21 cellular contexts compared by ENCODE assay signal in genomic region chr6:169986848-169987498, GRCh38.
"Had no signal": no experiment of that assay in that cellular context is flagged by ENCODE, and none has a peak within 500 bp of the region (broad histone marks: within the 10 kb centered on the region; RNA-seq: fewer than 3 reads in every experiment).

No MANE protein-coding gene starts in this region.

- H3K27ac Mint-ChIP-seq: dendritic cell treated with granulocyte-macrophage colony-stimulating factor and Interleukin-4, amounts not matched to agents 40 ng/mL and 50 ng/mL, for 4 days; endodermal cell; memory B cell; natural killer cell treated with Interleukin-12 subunit alpha and Interleukin-12 subunit beta and Interleukin-15 and Interleukin-18, amount 100 ng/mL, for 72 hours; neural progenitor cell; progenitor cell of endocrine pancreas; stimulated activated memory B cell treated with anti-CD40 and anti-IgM and Interleukin-4, amounts not matched to agents 10 μg/mL and 1 μg/mL and 100 μg/mL, for 72 hours; stimulated activated naive CD8-positive, alpha-beta T cell treated with anti-CD3 and anti-CD28 coated beads, Interleukin-15, Interleukin-2, amounts not matched to agents 100 ng/mL and 50 ng/mL, for 24 hours had no signal

- H3K9ac ChIP-seq: neural progenitor cell had no signal

- H3K27me3 Mint-ChIP-seq: dendritic cell treated with granulocyte-macrophage colony-stimulating factor and Interleukin-4, amounts not matched to agents 40 ng/mL and 50 ng/mL, for 4 days; stimulated activated naive CD8-positive, alpha-beta T cell treated with anti-CD3 and anti-CD28 coated beads, Interleukin-15, Interleukin-2, amounts not matched to agents 100 ng/mL and 50 ng/mL, for 24 hours had no signal

- H3K4me3 ChIP-seq: lower lobe of right lung, neural progenitor cell, pancreas, testis, tibial nerve had no signal

- H3K4me1 ChIP-seq: lower lobe of right lung, neural progenitor cell, pancreas, testis, tibial nerve had no signal

- H3K36me3 Mint-ChIP-seq: memory B cell; natural killer cell treated with Interleukin-12 subunit alpha and Interleukin-12 subunit beta and Interleukin-15 and Interleukin-18, amount 100 ng/mL, for 72 hours; neural progenitor cell; stimulated activated memory B cell treated with anti-CD40 and anti-IgM and Interleukin-4, amounts not matched to agents 10 μg/mL and 1 μg/mL and 100 μg/mL, for 72 hours had no signal

- H3K27me3 ChIP-seq: neural progenitor cell, pancreas, testis, tibial nerve had no signal

- H3K36me3 ChIP-seq: lower lobe of right lung, neural progenitor cell, pancreas, tibial nerve had no signal

- H3K4me3 Mint-ChIP-seq: central memory CD8-positive, alpha-beta T cell; dendritic cell treated with granulocyte-macrophage colony-stimulating factor and Interleukin-4, amounts not matched to agents 40 ng/mL and 50 ng/mL, for 4 days; endodermal cell; memory B cell; natural killer cell treated with Interleukin-12 subunit alpha and Interleukin-12 subunit beta and Interleukin-15 and Interleukin-18, amount 100 ng/mL, for 72 hours; neural progenitor cell; stimulated activated memory B cell treated with anti-CD40 and anti-IgM and Interleukin-4, amounts not matched to agents 10 μg/mL and 1 μg/mL and 100 μg/mL, for 72 hours; stimulated activated naive CD8-positive, alpha-beta T cell treated with anti-CD3 and anti-CD28 coated beads, Interleukin-15, Interleukin-2, amounts not matched to agents 100 ng/mL and 50 ng/mL, for 24 hours had no signal

- H3K9me3 ChIP-seq: lower lobe of right lung, pancreas, testis, tibial nerve had no signal

- H3K27ac ChIP-seq: lower lobe of right lung, neural progenitor cell, pancreas, testis, tibial nerve had no signal

- H2AFZ ChIP-seq: neural progenitor cell had no signal

- H3K9me3 Mint-ChIP-seq: central memory CD8-positive, alpha-beta T cell; dendritic cell treated with granulocyte-macrophage colony-stimulating factor and Interleukin-4, amounts not matched to agents 40 ng/mL and 50 ng/mL, for 4 days; endodermal cell; memory B cell; natural killer cell treated with Interleukin-12 subunit alpha and Interleukin-12 subunit beta and Interleukin-15 and Interleukin-18, amount 100 ng/mL, for 72 hours; neural progenitor cell; stimulated activated memory B cell treated with anti-CD40 and anti-IgM and Interleukin-4, amounts not matched to agents 10 μg/mL and 1 μg/mL and 100 μg/mL, for 72 hours; stimulated activated naive CD8-positive, alpha-beta T cell treated with anti-CD3 and anti-CD28 coated beads, Interleukin-15, Interleukin-2, amounts not matched to agents 100 ng/mL and 50 ng/mL, for 24 hours had no signal

- DNase-seq: endodermal cell; erythroblast; islet precursor cell; lower lobe of right lung; midbrain; occipital lobe; right cardiac atrium; stimulated activated CD4-positive, alpha-beta T cell treated with anti-CD3 and anti-CD28 coated beads, Interleukin-15, amount 100 ng/mL, for 24 hours; stimulated activated CD4-positive, alpha-beta T cell treated with anti-CD3 and anti-CD28 coated beads, Interleukin-1b, Interleukin-23, amount 100 ng/mL, for 48 hours; stimulated activated CD4-positive, alpha-beta T cell treated with anti-CD3 and anti-CD28 coated beads, Interleukin-4, amount 100 ng/mL, for 24 hours; testis had no signal

- H3K4me2 ChIP-seq: neural progenitor cell had no signal

- H3K4me1 Mint-ChIP-seq: endodermal cell had no signal
